ENCODE assay signal across 8 cellular contexts in the genomic region with DNA sequence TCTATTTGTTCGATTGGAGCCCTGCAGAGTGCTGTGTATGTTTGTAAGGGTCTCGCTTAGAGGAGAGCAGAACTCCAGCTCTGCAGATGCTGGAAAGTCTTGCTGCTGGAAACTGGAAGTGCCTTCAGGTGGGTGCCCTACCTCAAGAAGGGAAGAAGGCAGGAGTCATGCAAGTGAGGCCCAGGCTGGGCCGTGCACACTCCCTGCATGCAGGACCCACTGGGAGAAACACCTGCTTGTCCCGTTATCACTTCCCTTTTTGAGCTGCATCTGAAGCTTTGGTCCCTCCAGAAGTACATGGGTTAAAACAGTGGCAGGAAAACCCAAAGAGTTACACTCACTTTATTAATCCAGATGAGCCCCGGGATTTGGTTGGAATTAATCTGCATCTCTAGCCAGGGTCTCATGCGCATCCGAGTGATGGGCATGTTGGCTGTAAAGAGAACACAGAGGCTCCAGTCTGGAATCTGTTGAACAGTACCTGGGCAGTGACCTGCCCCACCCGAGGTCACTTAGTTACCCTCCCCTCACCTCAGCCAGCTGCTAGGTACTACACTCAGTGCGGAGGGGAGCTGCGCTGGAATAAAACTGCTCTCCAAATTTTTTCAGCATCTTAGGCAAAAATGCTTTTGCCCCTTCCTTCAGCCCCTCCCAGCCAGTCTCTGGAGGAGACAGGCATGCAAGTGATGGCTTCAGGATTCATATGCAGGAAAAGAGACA. TPM values are rescaled to one million over a fixed set of nuclear protein-coding genes. Genes with fewer than 3 reads are reported as not detected.
DNase-seq lines count a peak whose midpoint lies in the region; ATAC-seq and TF ChIP-seq lines count a peak whose summit lies in the region.

No MANE protein-coding gene starts in this region.

- ATAC-seq in mucosa of descending colon (no peak), aorta (ENCODE audit: low FRiP score) (no peak), GM21717 (IDR thresholded peaks at IDR 0.05; ENCODE audit: unreplicated experiment) (no peak)

- intact Hi-C loops in mucosa of descending colon (cut with DNase I, micrococcal nuclease) = no loop called here
- intact Hi-C loops in aorta (cut with DNase I) = no loop called here

- H3K4me1 ChIP-seq in mucosa of descending colon (ENCODE audit: low read depth) (peaks cover 45% of the 10 kb centered on the region), aorta (ENCODE audit: control insufficient read depth in 1 of 2, insufficient read depth in 2 of 2, low read length in 2 of 2) (no peaks in the 10 kb centered on the region)

- peak overlapping the region; percentile 76 for H3K4me3 ChIP-seq in AG09309 (ENCODE audit: control insufficient read depth, low read depth, low read length)
- peak overlapping the region; percentile 59 for H3K4me3 ChIP-seq in LNCaP clone FGC (ENCODE audit: low read depth, low read length)
- peak overlapping the region; percentile 92 for H3K4me3 ChIP-seq in astrocyte of the spinal cord (ENCODE audit: low read depth, low read length)
- H3K4me3 ChIP-seq in mucosa of descending colon = peak overlapping the region; percentile 85
- peak overlapping the region in 1 of 2 donors; percentile 57 for H3K4me3 ChIP-seq in aorta (ENCODE audit: low read length in 2 of 2)

- H3K36me3 ChIP-seq in mucosa of descending colon (ENCODE audit: low read depth) (peaks cover 6% of the 10 kb centered on the region), aorta (ENCODE audit: control insufficient read depth in 1 of 2, insufficient read depth in 2 of 2, low read length in 1 of 2) (peaks cover 0 to 10% of the 10 kb centered on the region in 2 donors)

- TF ChIP-seq CTCF in AG09309 (IDR thresholded peaks at IDR 0.05; ENCODE audit: control insufficient read depth, insufficient read depth, low read depth, low read length, missing control alignments) = no peak
- no peak for TF ChIP-seq CTCF in LNCaP clone FGC (IDR thresholded peaks at IDR 0.05; ENCODE audit: control insufficient read depth, extremely low read depth, insufficient read depth)
- no peak for TF ChIP-seq CTCF in astrocyte of the spinal cord (IDR thresholded peaks at IDR 0.05; ENCODE audit: low read depth, low read length)
- TF ChIP-seq CTCF in mucosa of descending colon (IDR thresholded peaks at IDR 0.05) = no peak

- WGBS in aorta, 2 donors = 47 to 52% methylated on average over 10 of the region's 10 CpGs

- in situ Hi-C loops in astrocyte of the spinal cord (cut with HindIII; ENCODE audit: low sequenced_read_pairs) = no loop called here

- no peak overlapping the region for H3K27ac ChIP-seq in aorta (ENCODE audit: low read depth in 1 of 2, low read length in 2 of 2)

- H3K27me3 ChIP-seq in aorta (ENCODE audit: control insufficient read depth in 1 of 2, insufficient read depth in 2 of 2, low read length in 1 of 2) = no peaks in the 10 kb centered on the region

- DNase-seq in AG09309 (ENCODE audit: low read depth) = no peak
- no peak for DNase-seq in LNCaP clone FGC (ENCODE audit: low read depth)
- DNase-seq in astrocyte of the spinal cord (ENCODE audit: low read depth, low spot score) = no peak
- peak in 2 of 3 donors; percentile 40 to 54 for DNase-seq in mucosa of descending colon
- no peak for DNase-seq in SHP77 (lab: John Stamatoyannopoulos, UW)
- DNase-seq in NCI-H69 (lab: John Stamatoyannopoulos, UW) = no peak
- no peak for DNase-seq in aorta

- H3K9me3 ChIP-seq in mucosa of descending colon = no peaks in the 10 kb centered on the region
- H3K9me3 ChIP-seq in aorta (ENCODE audit: control insufficient read depth, low read length) = no peaks in the 10 kb centered on the region

RNA-seq across cellular contexts. Expression of a gene that starts 1.4 kb away (rescaled TPM):
- 100 to 1,000 TPM in 2 of 3 donors, 10 to 100 TPM in 1; 89.4 to 172 (median 143) TPM for total RNA-seq in mucosa of descending colon
- total RNA-seq in aorta = 10 to 100 TPM; 26.8 to 36.1 TPM
- 10 to 100 TPM; 12.9 to 13.1 TPM for polyA plus RNA-seq in aorta

RNA-seq across cellular contexts. Expression of a gene that starts 54.1 kb away (rescaled TPM):
- total RNA-seq in mucosa of descending colon = not detected
- total RNA-seq in aorta = not detected
- polyA plus RNA-seq in aorta = not detected

Comparison
In these comparisons a context has a peak if more than half of its experiments do, and no peak if none do; other contexts are left out.
1. DNase-seq: peak in mucosa of descending colon (2 of 3); none in AG09309 (single experiment), LNCaP clone FGC (single experiment), astrocyte of the spinal cord (single experiment), SHP77 (0 of 2), NCI-H69 (single experiment) and aorta (0 of 2).